In the genomic region with DNA sequence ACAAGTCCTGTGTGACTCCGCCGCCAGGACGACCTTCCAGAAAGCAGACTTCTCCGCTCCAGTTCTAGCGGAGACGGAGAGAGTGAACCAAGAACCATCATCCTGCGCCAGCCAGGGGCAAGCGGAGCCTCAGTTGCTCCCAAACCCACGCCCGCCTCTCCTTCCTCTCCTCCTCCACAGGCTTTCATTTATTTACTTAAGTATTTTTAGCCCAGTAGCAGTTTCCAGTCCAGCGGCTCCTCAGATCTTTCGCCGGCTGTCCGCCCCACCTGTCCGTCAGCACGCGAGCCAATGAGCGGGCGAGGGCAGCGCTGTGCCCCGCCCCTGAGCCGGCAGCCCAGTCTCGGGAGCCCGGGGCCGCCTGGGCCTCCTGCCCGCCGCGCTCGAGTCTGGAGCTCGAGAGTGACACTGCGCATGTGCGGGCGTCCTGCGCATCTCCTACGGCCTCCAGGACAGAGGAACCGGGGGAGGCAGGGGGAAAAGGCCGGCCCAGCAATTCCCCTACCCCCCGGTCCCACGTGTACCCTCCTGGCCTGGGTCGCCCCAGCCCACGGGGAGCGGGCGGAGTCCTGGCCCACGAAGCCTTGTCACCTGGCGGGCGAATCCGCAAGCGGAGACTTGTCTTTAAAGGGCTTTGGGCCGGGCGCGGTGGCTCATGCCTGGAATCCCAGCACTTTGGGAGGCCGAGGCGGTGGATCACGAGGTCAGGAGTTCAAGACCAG, we compare ENCODE assay signal across 1 cellular context.
A peak's percentile ranks its signal among the peaks of the same experiment; 100 is the strongest.
TF ChIP-seq lines count a peak whose summit lies in the region.

A gene (plus strand): TSS at position 425 of the 722 bp plus-strand sequence.

TF ChIP-seq in HepG2, 621 proteins besides CTCF, POLR2A, EP300 and RAD21 (continued from another document and continues in another):
- TF ChIP-seq, protein P1, sequence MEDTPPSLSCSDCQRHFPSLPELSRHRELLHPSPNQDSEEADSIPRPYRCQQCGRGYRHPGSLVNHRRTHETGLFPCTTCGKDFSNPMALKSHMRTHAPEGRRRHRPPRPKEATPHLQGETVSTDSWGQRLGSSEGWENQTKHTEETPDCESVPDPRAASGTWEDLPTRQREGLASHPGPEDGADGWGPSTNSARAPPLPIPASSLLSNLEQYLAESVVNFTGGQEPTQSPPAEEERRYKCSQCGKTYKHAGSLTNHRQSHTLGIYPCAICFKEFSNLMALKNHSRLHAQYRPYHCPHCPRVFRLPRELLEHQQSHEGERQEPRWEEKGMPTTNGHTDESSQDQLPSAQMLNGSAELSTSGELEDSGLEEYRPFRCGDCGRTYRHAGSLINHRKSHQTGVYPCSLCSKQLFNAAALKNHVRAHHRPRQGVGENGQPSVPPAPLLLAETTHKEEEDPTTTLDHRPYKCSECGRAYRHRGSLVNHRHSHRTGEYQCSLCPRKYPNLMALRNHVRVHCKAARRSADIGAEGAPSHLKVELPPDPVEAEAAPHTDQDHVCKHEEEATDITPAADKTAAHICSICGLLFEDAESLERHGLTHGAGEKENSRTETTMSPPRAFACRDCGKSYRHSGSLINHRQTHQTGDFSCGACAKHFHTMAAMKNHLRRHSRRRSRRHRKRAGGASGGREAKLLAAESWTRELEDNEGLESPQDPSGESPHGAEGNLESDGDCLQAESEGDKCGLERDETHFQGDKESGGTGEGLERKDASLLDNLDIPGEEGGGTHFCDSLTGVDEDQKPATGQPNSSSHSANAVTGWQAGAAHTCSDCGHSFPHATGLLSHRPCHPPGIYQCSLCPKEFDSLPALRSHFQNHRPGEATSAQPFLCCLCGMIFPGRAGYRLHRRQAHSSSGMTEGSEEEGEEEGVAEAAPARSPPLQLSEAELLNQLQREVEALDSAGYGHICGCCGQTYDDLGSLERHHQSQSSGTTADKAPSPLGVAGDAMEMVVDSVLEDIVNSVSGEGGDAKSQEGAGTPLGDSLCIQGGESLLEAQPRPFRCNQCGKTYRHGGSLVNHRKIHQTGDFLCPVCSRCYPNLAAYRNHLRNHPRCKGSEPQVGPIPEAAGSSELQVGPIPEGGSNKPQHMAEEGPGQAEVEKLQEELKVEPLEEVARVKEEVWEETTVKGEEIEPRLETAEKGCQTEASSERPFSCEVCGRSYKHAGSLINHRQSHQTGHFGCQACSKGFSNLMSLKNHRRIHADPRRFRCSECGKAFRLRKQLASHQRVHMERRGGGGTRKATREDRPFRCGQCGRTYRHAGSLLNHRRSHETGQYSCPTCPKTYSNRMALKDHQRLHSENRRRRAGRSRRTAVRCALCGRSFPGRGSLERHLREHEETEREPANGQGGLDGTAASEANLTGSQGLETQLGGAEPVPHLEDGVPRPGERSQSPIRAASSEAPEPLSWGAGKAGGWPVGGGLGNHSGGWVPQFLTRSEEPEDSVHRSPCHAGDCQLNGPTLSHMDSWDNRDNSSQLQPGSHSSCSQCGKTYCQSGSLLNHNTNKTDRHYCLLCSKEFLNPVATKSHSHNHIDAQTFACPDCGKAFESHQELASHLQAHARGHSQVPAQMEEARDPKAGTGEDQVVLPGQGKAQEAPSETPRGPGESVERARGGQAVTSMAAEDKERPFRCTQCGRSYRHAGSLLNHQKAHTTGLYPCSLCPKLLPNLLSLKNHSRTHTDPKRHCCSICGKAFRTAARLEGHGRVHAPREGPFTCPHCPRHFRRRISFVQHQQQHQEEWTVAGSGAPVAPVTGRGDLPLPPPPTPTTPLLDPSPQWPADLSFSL (CRISPR knock-in tag; IDR thresholded peaks at IDR 0.05), result no peak
- TF ChIP-seq, protein P2, sequence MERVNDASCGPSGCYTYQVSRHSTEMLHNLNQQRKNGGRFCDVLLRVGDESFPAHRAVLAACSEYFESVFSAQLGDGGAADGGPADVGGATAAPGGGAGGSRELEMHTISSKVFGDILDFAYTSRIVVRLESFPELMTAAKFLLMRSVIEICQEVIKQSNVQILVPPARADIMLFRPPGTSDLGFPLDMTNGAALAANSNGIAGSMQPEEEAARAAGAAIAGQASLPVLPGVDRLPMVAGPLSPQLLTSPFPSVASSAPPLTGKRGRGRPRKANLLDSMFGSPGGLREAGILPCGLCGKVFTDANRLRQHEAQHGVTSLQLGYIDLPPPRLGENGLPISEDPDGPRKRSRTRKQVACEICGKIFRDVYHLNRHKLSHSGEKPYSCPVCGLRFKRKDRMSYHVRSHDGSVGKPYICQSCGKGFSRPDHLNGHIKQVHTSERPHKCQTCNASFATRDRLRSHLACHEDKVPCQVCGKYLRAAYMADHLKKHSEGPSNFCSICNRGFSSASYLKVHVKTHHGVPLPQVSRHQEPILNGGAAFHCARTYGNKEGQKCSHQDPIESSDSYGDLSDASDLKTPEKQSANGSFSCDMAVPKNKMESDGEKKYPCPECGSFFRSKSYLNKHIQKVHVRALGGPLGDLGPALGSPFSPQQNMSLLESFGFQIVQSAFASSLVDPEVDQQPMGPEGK (CRISPR knock-in tag; IDR thresholded peaks at IDR 0.05), result peak; percentile 88
- TF ChIP-seq, protein P3, sequence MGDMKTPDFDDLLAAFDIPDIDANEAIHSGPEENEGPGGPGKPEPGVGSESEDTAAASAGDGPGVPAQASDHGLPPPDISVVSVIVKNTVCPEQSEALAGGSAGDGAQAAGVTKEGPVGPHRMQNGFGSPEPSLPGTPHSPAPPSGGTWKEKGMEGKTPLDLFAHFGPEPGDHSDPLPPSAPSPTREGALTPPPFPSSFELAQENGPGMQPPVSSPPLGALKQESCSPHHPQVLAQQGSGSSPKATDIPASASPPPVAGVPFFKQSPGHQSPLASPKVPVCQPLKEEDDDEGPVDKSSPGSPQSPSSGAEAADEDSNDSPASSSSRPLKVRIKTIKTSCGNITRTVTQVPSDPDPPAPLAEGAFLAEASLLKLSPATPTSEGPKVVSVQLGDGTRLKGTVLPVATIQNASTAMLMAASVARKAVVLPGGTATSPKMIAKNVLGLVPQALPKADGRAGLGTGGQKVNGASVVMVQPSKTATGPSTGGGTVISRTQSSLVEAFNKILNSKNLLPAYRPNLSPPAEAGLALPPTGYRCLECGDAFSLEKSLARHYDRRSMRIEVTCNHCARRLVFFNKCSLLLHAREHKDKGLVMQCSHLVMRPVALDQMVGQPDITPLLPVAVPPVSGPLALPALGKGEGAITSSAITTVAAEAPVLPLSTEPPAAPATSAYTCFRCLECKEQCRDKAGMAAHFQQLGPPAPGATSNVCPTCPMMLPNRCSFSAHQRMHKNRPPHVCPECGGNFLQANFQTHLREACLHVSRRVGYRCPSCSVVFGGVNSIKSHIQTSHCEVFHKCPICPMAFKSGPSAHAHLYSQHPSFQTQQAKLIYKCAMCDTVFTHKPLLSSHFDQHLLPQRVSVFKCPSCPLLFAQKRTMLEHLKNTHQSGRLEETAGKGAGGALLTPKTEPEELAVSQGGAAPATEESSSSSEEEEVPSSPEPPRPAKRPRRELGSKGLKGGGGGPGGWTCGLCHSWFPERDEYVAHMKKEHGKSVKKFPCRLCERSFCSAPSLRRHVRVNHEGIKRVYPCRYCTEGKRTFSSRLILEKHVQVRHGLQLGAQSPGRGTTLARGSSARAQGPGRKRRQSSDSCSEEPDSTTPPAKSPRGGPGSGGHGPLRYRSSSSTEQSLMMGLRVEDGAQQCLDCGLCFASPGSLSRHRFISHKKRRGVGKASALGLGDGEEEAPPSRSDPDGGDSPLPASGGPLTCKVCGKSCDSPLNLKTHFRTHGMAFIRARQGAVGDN (CRISPR knock-in tag; IDR thresholded peaks at IDR 0.05), result peak; percentile 92
- 0 out of 2 replicates have a peak, but pooled peaks have one; percentile 54 for TF ChIP-seq ZNF816 (CRISPR knock-in tag; IDR thresholded peaks at IDR 0.05; ENCODE audit: borderline replicate concordance)
- TF ChIP-seq, protein P4, sequence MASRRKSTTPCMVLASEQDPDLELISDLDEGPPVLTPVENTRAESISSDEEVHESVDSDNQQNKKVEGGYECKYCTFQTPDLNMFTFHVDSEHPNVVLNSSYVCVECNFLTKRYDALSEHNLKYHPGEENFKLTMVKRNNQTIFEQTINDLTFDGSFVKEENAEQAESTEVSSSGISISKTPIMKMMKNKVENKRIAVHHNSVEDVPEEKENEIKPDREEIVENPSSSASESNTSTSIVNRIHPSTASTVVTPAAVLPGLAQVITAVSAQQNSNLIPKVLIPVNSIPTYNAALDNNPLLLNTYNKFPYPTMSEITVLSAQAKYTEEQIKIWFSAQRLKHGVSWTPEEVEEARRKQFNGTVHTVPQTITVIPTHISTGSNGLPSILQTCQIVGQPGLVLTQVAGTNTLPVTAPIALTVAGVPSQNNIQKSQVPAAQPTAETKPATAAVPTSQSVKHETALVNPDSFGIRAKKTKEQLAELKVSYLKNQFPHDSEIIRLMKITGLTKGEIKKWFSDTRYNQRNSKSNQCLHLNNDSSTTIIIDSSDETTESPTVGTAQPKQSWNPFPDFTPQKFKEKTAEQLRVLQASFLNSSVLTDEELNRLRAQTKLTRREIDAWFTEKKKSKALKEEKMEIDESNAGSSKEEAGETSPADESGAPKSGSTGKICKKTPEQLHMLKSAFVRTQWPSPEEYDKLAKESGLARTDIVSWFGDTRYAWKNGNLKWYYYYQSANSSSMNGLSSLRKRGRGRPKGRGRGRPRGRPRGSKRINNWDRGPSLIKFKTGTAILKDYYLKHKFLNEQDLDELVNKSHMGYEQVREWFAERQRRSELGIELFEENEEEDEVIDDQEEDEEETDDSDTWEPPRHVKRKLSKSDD (CRISPR knock-in tag; IDR thresholded peaks at IDR 0.05; ENCODE audit: low read depth), result no peak
- TF ChIP-seq, protein P5, sequence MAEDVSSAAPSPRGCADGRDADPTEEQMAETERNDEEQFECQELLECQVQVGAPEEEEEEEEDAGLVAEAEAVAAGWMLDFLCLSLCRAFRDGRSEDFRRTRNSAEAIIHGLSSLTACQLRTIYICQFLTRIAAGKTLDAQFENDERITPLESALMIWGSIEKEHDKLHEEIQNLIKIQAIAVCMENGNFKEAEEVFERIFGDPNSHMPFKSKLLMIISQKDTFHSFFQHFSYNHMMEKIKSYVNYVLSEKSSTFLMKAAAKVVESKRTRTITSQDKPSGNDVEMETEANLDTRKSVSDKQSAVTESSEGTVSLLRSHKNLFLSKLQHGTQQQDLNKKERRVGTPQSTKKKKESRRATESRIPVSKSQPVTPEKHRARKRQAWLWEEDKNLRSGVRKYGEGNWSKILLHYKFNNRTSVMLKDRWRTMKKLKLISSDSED (CRISPR knock-in tag; IDR thresholded peaks at IDR 0.05), result no peak
- no peak for TF ChIP-seq MAFG (CRISPR knock-in tag; IDR thresholded peaks at IDR 0.05)
- peak; percentile 63; the same call in 1 of the 2 replicates for TF ChIP-seq DMAP1 (CRISPR knock-in tag; IDR thresholded peaks at IDR 0.05)
- TF ChIP-seq MAFK (conservative IDR thresholded peaks at IDR 0.05 in 1 of 2, IDR thresholded peaks at IDR 0.05 in 1 of 2; ENCODE audit: low read length in 2 of 2), result no peak
- TF ChIP-seq SAFB2 (CRISPR knock-in tag; IDR thresholded peaks at IDR 0.05; ENCODE audit: borderline replicate concordance, low read depth), result no peak
- TF ChIP-seq, protein P6, sequence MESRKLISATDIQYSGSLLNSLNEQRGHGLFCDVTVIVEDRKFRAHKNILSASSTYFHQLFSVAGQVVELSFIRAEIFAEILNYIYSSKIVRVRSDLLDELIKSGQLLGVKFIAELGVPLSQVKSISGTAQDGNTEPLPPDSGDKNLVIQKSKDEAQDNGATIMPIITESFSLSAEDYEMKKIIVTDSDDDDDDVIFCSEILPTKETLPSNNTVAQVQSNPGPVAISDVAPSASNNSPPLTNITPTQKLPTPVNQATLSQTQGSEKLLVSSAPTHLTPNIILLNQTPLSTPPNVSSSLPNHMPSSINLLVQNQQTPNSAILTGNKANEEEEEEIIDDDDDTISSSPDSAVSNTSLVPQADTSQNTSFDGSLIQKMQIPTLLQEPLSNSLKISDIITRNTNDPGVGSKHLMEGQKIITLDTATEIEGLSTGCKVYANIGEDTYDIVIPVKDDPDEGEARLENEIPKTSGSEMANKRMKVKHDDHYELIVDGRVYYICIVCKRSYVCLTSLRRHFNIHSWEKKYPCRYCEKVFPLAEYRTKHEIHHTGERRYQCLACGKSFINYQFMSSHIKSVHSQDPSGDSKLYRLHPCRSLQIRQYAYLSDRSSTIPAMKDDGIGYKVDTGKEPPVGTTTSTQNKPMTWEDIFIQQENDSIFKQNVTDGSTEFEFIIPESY (CRISPR knock-in tag; IDR thresholded peaks at IDR 0.05), result 0 out of 2 replicates have a peak, but pooled peaks have one; percentile 12
- TF ChIP-seq, protein P7, sequence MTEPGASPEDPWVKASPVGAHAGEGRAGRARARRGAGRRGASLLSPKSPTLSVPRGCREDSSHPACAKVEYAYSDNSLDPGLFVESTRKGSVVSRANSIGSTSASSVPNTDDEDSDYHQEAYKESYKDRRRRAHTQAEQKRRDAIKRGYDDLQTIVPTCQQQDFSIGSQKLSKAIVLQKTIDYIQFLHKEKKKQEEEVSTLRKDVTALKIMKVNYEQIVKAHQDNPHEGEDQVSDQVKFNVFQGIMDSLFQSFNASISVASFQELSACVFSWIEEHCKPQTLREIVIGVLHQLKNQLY (CRISPR knock-in tag; IDR thresholded peaks at IDR 0.05), result 0 out of 2 replicates have a peak, but pooled peaks have one; percentile 21
- no peak for TF ChIP-seq ATAD3A (CRISPR knock-in tag; IDR thresholded peaks at IDR 0.05)
- TF ChIP-seq, protein P8, sequence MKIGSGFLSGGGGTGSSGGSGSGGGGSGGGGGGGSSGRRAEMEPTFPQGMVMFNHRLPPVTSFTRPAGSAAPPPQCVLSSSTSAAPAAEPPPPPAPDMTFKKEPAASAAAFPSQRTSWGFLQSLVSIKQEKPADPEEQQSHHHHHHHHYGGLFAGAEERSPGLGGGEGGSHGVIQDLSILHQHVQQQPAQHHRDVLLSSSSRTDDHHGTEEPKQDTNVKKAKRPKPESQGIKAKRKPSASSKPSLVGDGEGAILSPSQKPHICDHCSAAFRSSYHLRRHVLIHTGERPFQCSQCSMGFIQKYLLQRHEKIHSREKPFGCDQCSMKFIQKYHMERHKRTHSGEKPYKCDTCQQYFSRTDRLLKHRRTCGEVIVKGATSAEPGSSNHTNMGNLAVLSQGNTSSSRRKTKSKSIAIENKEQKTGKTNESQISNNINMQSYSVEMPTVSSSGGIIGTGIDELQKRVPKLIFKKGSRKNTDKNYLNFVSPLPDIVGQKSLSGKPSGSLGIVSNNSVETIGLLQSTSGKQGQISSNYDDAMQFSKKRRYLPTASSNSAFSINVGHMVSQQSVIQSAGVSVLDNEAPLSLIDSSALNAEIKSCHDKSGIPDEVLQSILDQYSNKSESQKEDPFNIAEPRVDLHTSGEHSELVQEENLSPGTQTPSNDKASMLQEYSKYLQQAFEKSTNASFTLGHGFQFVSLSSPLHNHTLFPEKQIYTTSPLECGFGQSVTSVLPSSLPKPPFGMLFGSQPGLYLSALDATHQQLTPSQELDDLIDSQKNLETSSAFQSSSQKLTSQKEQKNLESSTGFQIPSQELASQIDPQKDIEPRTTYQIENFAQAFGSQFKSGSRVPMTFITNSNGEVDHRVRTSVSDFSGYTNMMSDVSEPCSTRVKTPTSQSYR (CRISPR knock-in tag; IDR thresholded peaks at IDR 0.05; ENCODE audit: borderline replicate concordance), result no peak
- TF ChIP-seq ZNF746 (CRISPR knock-in tag; IDR thresholded peaks at IDR 0.05), result no peak
- TF ChIP-seq, protein P9, sequence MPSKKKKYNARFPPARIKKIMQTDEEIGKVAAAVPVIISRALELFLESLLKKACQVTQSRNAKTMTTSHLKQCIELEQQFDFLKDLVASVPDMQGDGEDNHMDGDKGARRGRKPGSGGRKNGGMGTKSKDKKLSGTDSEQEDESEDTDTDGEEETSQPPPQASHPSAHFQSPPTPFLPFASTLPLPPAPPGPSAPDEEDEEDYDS (CRISPR knock-in tag; IDR thresholded peaks at IDR 0.05), result peak; percentile 63
- no peak; the same call in 1 of the 2 replicates for TF ChIP-seq ZBTB8A (CRISPR knock-in tag; IDR thresholded peaks at IDR 0.05; ENCODE audit: borderline replicate concordance, low read depth)
- TF ChIP-seq ZNF577 (CRISPR knock-in tag; IDR thresholded peaks at IDR 0.05; ENCODE audit: borderline replicate concordance, low read depth), result 0 out of 2 replicates have a peak, but pooled peaks have one; percentile 58
- no peak for TF ChIP-seq CEBPG (CRISPR knock-in tag; IDR thresholded peaks at IDR 0.05)
- TF ChIP-seq, protein P10, sequence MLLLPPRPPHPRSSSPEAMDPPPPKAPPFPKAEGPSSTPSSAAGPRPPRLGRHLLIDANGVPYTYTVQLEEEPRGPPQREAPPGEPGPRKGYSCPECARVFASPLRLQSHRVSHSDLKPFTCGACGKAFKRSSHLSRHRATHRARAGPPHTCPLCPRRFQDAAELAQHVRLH (CRISPR knock-in tag; IDR thresholded peaks at IDR 0.05; ENCODE audit: borderline replicate concordance, low read depth), result 0 out of 2 replicates have a peak, but pooled peaks have one; percentile 14
